Comparison of ENCODE assay signal across 11 cellular contexts in the genomic region with DNA sequence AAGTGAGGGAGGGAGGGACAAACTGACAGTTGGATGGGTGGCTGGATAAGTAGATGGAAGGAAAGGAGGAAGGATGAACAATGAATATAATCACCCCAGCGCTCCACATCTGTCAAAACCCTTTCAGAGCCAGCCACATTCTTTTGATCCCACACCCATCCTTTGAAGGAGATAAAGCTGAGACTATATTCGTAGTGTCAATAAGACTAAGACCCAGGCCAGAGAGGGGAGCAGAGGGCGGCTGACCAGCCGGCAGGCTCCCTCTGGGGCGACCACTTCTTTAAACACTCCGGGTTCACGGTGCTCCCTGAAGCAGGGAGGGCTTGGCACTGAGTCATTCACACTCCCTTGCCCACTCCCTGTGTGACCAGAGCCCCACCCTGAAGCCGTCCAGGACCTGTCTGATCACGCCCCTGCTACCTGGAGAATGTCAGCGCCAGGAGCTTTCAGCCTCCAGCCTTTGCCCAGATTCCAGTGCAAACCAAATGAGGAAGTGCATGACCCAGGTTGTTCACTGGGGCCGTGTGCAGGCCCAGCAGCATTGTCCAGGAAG. TPM values are rescaled to one million over a fixed set of nuclear protein-coding genes. Genes with fewer than 3 reads are reported as not detected.
DNase-seq lines count a peak whose midpoint lies in the region; ATAC-seq and TF ChIP-seq lines count a peak whose summit lies in the region.
"Had no signal": no experiment of that assay in that cellular context is flagged by ENCODE, and none has a peak within 500 bp of the region (broad histone marks: within the 10 kb centered on the region; RNA-seq: fewer than 3 reads in every experiment).

No MANE protein-coding gene starts in this region.

- no peaks in the 10 kb centered on the region for H3K27me3 ChIP-seq in right atrium auricular region
- no peaks in the 10 kb centered on the region for H3K27me3 ChIP-seq in stomach
- H3K27me3 ChIP-seq in SK-N-SH (ENCODE audit: insufficient read depth), result no peaks in the 10 kb centered on the region
- H3K27me3 ChIP-seq: ovary, testis had no signal

- no peak overlapping the region for H2AFZ ChIP-seq in SK-N-SH (ENCODE audit: low read depth)

- H3F3A ChIP-seq in SK-N-SH (replicated peaks; ENCODE audit: insufficient read depth), result peaks cover 11% of the 10 kb centered on the region

- TF ChIP-seq EP300 in stomach (IDR thresholded peaks at IDR 0.05), result no peak
- TF ChIP-seq EP300 in SK-N-SH (IDR thresholded peaks at IDR 0.05; ENCODE audit: borderline replicate concordance in 1 of 2, low read depth in 1 of 2, low read length in 1 of 2), result no peak

- POLR2A ChIA-PET in SK-N-SH (lab: Yijun Ruan, JAX), result interaction anchor here (0.6 to 3.6 kb wide), 4 partner anchors 10 to 1068 kb away, joined by 3 to 19 read pairs (median 6); no protein-coding TSS in a partner anchor

- peaks cover 97% of the 10 kb centered on the region for H3K79me2 ChIP-seq in SK-N-SH (ENCODE audit: insufficient read depth)

- TF ChIP-seq POLR2A in stomach (IDR thresholded peaks at IDR 0.05), result no peak

- H3K36me3 ChIP-seq in right atrium auricular region (no peaks in the 10 kb centered on the region), stomach (no peaks in the 10 kb centered on the region), SK-N-SH (replicated peaks in 1 of 2; ENCODE audit: control insufficient read depth in 1 of 2, insufficient read depth in 2 of 2, low read length in 1 of 2) (no peaks in the 10 kb centered on the region)
- H3K36me3 ChIP-seq: ovary had no signal

- H3K4me2 ChIP-seq in SK-N-SH, result no peak overlapping the region; the same call in 1 of the 2 replicates

- 23 to 52% (median 43%) methylated on average over 11 of the region's 11 CpGs for WGBS in stomach, 5 donors
- 83% methylated on average over 7 of the region's 11 CpGs for WGBS in SK-N-SH (ENCODE audit: low lambda C conversion rate)

- H4K20me1 ChIP-seq in SK-N-SH (ENCODE audit: insufficient read depth), result peaks cover 79% of the 10 kb centered on the region

- CTCF ChIA-PET in SK-N-SH (lab: Yijun Ruan, JAX), result interaction anchor here (0.6 to 12.2 kb wide), 3 partner anchors 13 to 379 kb away, joined by 3 to 139 read pairs (median 4); no protein-coding TSS in a partner anchor

- intact Hi-C loops in stomach (cut with DNase I; ENCODE audit: low total_unique reads), result no loop called here

- TF ChIP-seq RAD21 in SK-N-SH (IDR thresholded peaks at IDR 0.05; ENCODE audit: low read length), result no peak

- H3K27ac ChIP-seq in right atrium auricular region, result peak overlapping the region; percentile 31 to 65
- peak overlapping the region; percentile 67 to 84 (median 71) for H3K27ac ChIP-seq in stomach
- peak overlapping the region in 1 of 2 experiments; percentile 100; a peak in 2 of 4 replicates for H3K27ac ChIP-seq in SK-N-SH (ENCODE audit: low read depth in 2 of 2, low read length in 1 of 2)
- H3K27ac ChIP-seq: 22Rv1, testis had no signal

- H3K9me2 ChIP-seq in SK-N-SH, result no peaks in the 10 kb centered on the region

- H3K4me3 ChIP-seq in right atrium auricular region, result no peak overlapping the region
- H3K4me3 ChIP-seq in stomach, result no peak overlapping the region
- no peak overlapping the region for H3K4me3 ChIP-seq in SK-N-SH (ENCODE audit: low read depth in 2 of 2, low read length in 1 of 2)
- H3K4me3 ChIP-seq: ovary, testis had no signal

- H3K4me1 ChIP-seq in right atrium auricular region (peaks cover 0 to 92% of the 10 kb centered on the region in 2 donors), stomach (peaks cover 46 to 82% (median 71%) of the 10 kb centered on the region in 4 donors), SK-N-SH (ENCODE audit: control insufficient read depth in 1 of 2, insufficient read depth in 2 of 2, low read depth in 1 of 2, low read length in 1 of 2) (peaks cover 57 to 100% of the 10 kb centered on the region in 2 experiments)

- H3K9me3 ChIP-seq in right atrium auricular region (no peaks in the 10 kb centered on the region), stomach (no peaks in the 10 kb centered on the region), SK-N-SH (no peaks in the 10 kb centered on the region)
- H3K9me3 ChIP-seq: ovary, testis had no signal

- peak; percentile 30 for DNase-seq in DMS153 (lab: John Stamatoyannopoulos, UW)
- DNase-seq in DMS153 treated with DMSO at 0.1 percent for 48 hours (lab: John Stamatoyannopoulos, UW; ENCODE audit: unreplicated experiment), result no peak
- DNase-seq in SW480 (ENCODE audit: low spot score), result peak; percentile 88
- no peak for DNase-seq in right atrium auricular region (ENCODE audit: low spot score)
- peak; percentile 84 for DNase-seq in stomach
- no peak for DNase-seq in iPS-NIHi7 (ENCODE audit: extremely low spot score)
- DNase-seq in SK-N-SH, result no peak
- DNase-seq: ovary, testis had no signal

- no peak overlapping the region for H3K9ac ChIP-seq in SK-N-SH

- ATAC-seq in GM19455 (IDR thresholded peaks at IDR 0.05; ENCODE audit: unreplicated experiment), result no peak

- TF ChIP-seq CTCF in right atrium auricular region (IDR thresholded peaks at IDR 0.05), result no peak
- TF ChIP-seq CTCF in stomach (IDR thresholded peaks at IDR 0.05), result no peak
- no peak for TF ChIP-seq CTCF in SK-N-SH (IDR thresholded peaks at IDR 0.05)

TF ChIP-seq in SK-N-SH, 30 proteins besides CTCF, POLR2A, EP300 and RAD21:
- TF ChIP-seq FOXM1 (IDR thresholded peaks at IDR 0.05; ENCODE audit: low read depth), result no peak
- no peak for TF ChIP-seq EZH2phosphoT487 (IDR thresholded peaks at IDR 0.05; ENCODE audit: borderline replicate concordance, low read depth)
- no peak for TF ChIP-seq NRF1 (IDR thresholded peaks at IDR 0.05; ENCODE audit: low read depth, low read length)
- TF ChIP-seq FOSL2 (IDR thresholded peaks at IDR 0.05; ENCODE audit: borderline replicate concordance, low read depth), result no peak
- no peak for TF ChIP-seq MEF2A (IDR thresholded peaks at IDR 0.05; ENCODE audit: borderline replicate concordance, low read depth)
- TF ChIP-seq MXI1 (IDR thresholded peaks at IDR 0.05; ENCODE audit: low read depth, low read length), result no peak
- no peak for TF ChIP-seq GATA2 (CRISPR knock-in tag; IDR thresholded peaks at IDR 0.05)
- TF ChIP-seq, protein P1, sequence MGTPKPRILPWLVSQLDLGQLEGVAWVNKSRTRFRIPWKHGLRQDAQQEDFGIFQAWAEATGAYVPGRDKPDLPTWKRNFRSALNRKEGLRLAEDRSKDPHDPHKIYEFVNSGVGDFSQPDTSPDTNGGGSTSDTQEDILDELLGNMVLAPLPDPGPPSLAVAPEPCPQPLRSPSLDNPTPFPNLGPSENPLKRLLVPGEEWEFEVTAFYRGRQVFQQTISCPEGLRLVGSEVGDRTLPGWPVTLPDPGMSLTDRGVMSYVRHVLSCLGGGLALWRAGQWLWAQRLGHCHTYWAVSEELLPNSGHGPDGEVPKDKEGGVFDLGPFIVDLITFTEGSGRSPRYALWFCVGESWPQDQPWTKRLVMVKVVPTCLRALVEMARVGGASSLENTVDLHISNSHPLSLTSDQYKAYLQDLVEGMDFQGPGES (IDR thresholded peaks at IDR 0.05; ENCODE audit: low read depth, low read length), result no peak
- no peak for TF ChIP-seq POLR2AphosphoS5 (IDR thresholded peaks at IDR 0.05; ENCODE audit: low read depth, low read length)
- TF ChIP-seq GABPA (IDR thresholded peaks at IDR 0.05; ENCODE audit: low read depth), result no peak
- no peak for TF ChIP-seq ELF1 (IDR thresholded peaks at IDR 0.05)
- no peak for TF ChIP-seq SIN3A (IDR thresholded peaks at IDR 0.05; ENCODE audit: borderline replicate concordance, low read depth, low read length)
- no peak for TF ChIP-seq MAX (IDR thresholded peaks at IDR 0.05; ENCODE audit: low read depth)
- TF ChIP-seq RCOR1 (IDR thresholded peaks at IDR 0.05; ENCODE audit: low read length), result no peak

RNA-seq across cellular contexts. Expression of gene UNC5B, which starts 34.3 kb away (rescaled TPM):
- total RNA-seq in right atrium auricular region (10 to 100 TPM; 10.9 to 29.2 TPM), stomach (10 to 100 TPM in 2 of 5 donors, 1 to 10 TPM in 3; 5.5 to 42.9 (median 9.4) TPM)
- polyA plus RNA-seq in stomach (1 to 10 TPM; 1.4 to 3.9 (median 2.0) TPM), SK-N-SH (2012; rRNA removed) (12.2 and 13.8 TPM in 2 replicates)
- polyA plus RNA-seq in SK-N-SH (2012; cell fraction: cytosol; rRNA removed), result 7.9 and 13.9 TPM in 2 replicates
- 19.4 and 24.8 TPM in 2 replicates for polyA plus RNA-seq in SK-N-SH (2012; cell fraction: nucleus; rRNA removed)

Comparison
In these comparisons a context has a peak if more than half of its experiments do, and no peak if none do; other contexts are left out.
1. DNase-seq: peak in DMS153 (single experiment), SW480 (single experiment) and stomach (single experiment); none in DMS153 treated with DMSO at 0.1 percent for 48 hours (single experiment), right atrium auricular region (single experiment), iPS-NIHi7 (single experiment) and SK-N-SH (single experiment).